ENCODE assay signal across 35 cellular contexts in the genomic region with DNA sequence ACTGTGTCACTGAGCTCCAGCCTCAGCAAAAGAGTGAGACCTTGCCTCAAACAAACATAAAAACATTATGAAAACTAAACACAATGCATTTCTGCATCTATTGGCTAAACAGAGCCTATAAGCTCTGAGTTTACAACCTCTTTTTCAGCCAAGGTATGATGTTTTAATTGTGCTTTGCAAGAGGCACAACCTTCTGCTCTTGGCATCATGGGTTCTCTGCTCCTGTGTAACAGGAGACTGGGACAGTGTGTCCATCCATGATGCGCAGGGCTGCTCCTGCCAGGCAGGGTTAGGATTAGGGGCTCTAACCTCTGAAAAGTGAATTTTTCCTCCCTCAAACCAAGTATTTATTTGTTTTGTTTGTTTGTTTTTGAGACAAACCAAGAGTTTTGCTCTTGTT.
"Had no signal": no experiment of that assay in that cellular context is flagged by ENCODE, and none has a peak within 500 bp of the region (broad histone marks: within the 10 kb centered on the region; RNA-seq: fewer than 3 reads in every experiment).

No MANE protein-coding gene starts in this region.

- H3K27ac ChIP-seq: adrenal gland, body of pancreas, brain microvascular endothelial cell, breast epithelium, VCaP had no signal

- H3K27me3 ChIP-seq: adrenal gland, body of pancreas, brain microvascular endothelial cell, breast epithelium had no signal

- H3K36me3 ChIP-seq: adrenal gland, brain microvascular endothelial cell, breast epithelium had no signal

- DNase-seq: activated B cell treated with CpG ODN at 0.5 μM for 24 hours; activated CD4-positive, alpha-beta memory T cell treated with anti-CD3 and anti-CD28 coated beads for 36 hours; activated CD4-positive, alpha-beta T cell treated with anti-CD3 and anti-CD28 coated beads for 4 hours; activated CD4-positive, alpha-beta T cell treated with anti-CD3 and anti-CD28 coated beads, Interleukin-2, amount 10 ng/mL, durations not matched to agents 24 days and 14 days; activated CD4-positive, alpha-beta T cell treated with anti-CD3 and anti-CD28 coated beads, Interleukin-2, amount 50 U/mL, for 1 hour; activated CD4-positive, alpha-beta T cell treated with anti-CD3 and anti-CD28 coated beads, Interleukin-2, amount 50 U/mL, for 4 hours; activated CD4-positive, CD25-positive, alpha-beta regulatory T cell treated with anti-CD3 and anti-CD28 coated beads, Interleukin-2, amount 50 U/mL, for 72 hours; activated CD8-positive, alpha-beta memory T cell treated with anti-CD3 and anti-CD28 coated beads, Interleukin-2, amount 50 U/mL, for 4 hours; activated CD8-positive, alpha-beta T cell treated with anti-CD3 and anti-CD28 coated beads for 36 hours; activated effector memory CD4-positive, alpha-beta T cell treated with anti-CD3 and anti-CD28 coated beads, Interleukin-2, amount 50 U/mL, for 16 hours; activated gamma-delta T cell treated with Interleukin-2 at 50 U/mL for 16 hours; activated naive CD4-positive, alpha-beta T cell; activated naive CD4-positive, alpha-beta T cell treated with anti-CD3 and anti-CD28 coated beads for 36 hours; activated naive CD4-positive, alpha-beta T cell treated with anti-CD3 and anti-CD28 coated beads, Interleukin-2, amount 50 U/mL, for 16 hours; activated naive CD8-positive, alpha-beta T cell treated with anti-CD3 and anti-CD28 coated beads for 36 hours; activated T-cell treated with anti-CD3 and anti-CD28 coated beads for 4 hours; activated T-cell treated with anti-CD3 and anti-CD28 coated beads, Interleukin-2, amount 50 U/mL, for 1 hour; activated T-cell treated with anti-CD3 and anti-CD28 coated beads, Interleukin-2, amount 50 U/mL, for 4 hours; activated T-cell treated with anti-CD3 and anti-CD28 coated beads, Interleukin-2, amount 50 U/mL, for 72 hours; adrenal gland; amniotic stem cell; aorta; body of pancreas; brain microvascular endothelial cell; caudate nucleus; cerebellar nuclear complex; T-helper 1 cell; T-helper 2 cell; T-helper 9 cell had no signal

- H3K4me3 ChIP-seq: adrenal gland, body of pancreas, breast epithelium had no signal

- ATAC-seq: activated CD8-positive, alpha-beta T cell treated with anti-CD3 and anti-CD28 coated beads for 36 hours; activated naive CD4-positive, alpha-beta T cell treated with anti-CD3 and anti-CD28 coated beads, Interleukin-2, amount 50 U/mL, for 72 hours; activated T-cell treated with anti-CD3 and anti-CD28 coated beads, Interleukin-2, amount 50 U/mL, for 4 hours; activated T-cell treated with anti-CD3 and anti-CD28 coated beads, Interleukin-2, amount 50 U/mL, for 72 hours; activated T-helper 17 cell treated with anti-CD3 and anti-CD28 coated beads, Interleukin-2, amount 50 U/mL, for 72 hours; body of pancreas had no signal

- H3K9me3 ChIP-seq: adrenal gland, body of pancreas, breast epithelium had no signal

- FAIRE-seq: astrocyte, TTC549 had no signal
